8 cellular contexts compared by ENCODE assay signal in the genomic region with DNA sequence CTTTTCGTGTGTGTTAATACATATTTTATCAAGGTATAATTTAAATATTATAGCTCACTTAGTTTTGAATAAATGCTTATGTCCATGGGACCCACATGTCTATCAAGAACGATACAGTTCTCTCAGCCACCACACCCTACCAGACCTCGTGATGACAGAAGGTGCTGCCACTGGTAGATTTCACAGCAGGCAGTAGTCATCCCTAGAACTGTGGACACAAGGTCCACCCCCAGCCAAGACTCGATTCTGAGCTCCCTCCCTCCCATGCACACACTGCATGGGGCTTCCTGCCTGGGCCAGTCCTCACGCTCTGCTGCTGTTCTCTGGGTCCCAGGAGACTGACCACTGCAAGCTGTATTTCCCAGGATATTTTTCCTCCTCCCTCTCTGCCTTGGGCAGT. TPM values are rescaled to one million over a fixed set of nuclear protein-coding genes. Genes with fewer than 3 reads are reported as not detected.
DNase-seq lines count a peak whose midpoint lies in the region; ATAC-seq and TF ChIP-seq lines count a peak whose summit lies in the region.
"Had no signal": no experiment of that assay in that cellular context is flagged by ENCODE, and none has a peak within 500 bp of the region (broad histone marks: within the 10 kb centered on the region; RNA-seq: fewer than 3 reads in every experiment).

No MANE protein-coding gene starts in this region.

- H4K5ac ChIP-seq in mesendoderm (ENCODE audit: low read length) = no peak overlapping the region

- H2BK15ac ChIP-seq in mesendoderm (replicated peaks; ENCODE audit: low read depth) = no peak overlapping the region

- H2BK120ac ChIP-seq in mesendoderm (ENCODE audit: low read depth, low read length) = no peak overlapping the region

- peaks cover 10% of the 10 kb centered on the region for H3K4me1 ChIP-seq in mesendoderm (ENCODE audit: control insufficient read depth, low read depth, low read length)

- H3K4me1 Mint-ChIP-seq in chondrocyte (ENCODE audit: low read depth) = peaks cover 64% of the 10 kb centered on the region
- peaks cover 52% of the 10 kb centered on the region for H3K4me1 Mint-ChIP-seq in stimulated activated effector memory CD8-positive, alpha-beta T cell treated with anti-CD3 and anti-CD28 coated beads, Interleukin-12 subunit alpha, Interleukin-12 subunit beta, amount 100 ng/mL, for 72 hours

- no peaks in the 10 kb centered on the region for H3K27me3 Mint-ChIP-seq in chondrocyte (ENCODE audit: low read depth)

- H3K36me3 ChIP-seq in mesendoderm (ENCODE audit: control insufficient read depth, insufficient read depth, low read length) = no peaks in the 10 kb centered on the region

- H3K18ac ChIP-seq in mesendoderm (ENCODE audit: low read length) = no peak overlapping the region

- H4K8ac ChIP-seq in mesendoderm (ENCODE audit: low read depth, low read length) = no peak overlapping the region

- no peak for TF ChIP-seq CTCF in chondrocyte (IDR thresholded peaks at IDR 0.05)

- no peak overlapping the region for H3K27ac ChIP-seq in mesendoderm (ENCODE audit: low read depth, low read length)

- H2AK5ac ChIP-seq in mesendoderm (ENCODE audit: low read length) = no peak overlapping the region

- ATAC-seq in GM19328 (IDR thresholded peaks at IDR 0.05; ENCODE audit: unreplicated experiment) (peak; percentile 38), HG03045 (IDR thresholded peaks at IDR 0.05; ENCODE audit: unreplicated experiment) (peak; percentile 83)
- ATAC-seq in stimulated activated effector memory CD8-positive, alpha-beta T cell treated with anti-CD3 and anti-CD28 coated beads, Interleukin-12 subunit alpha, Interleukin-12 subunit beta, amount 100 ng/mL, for 72 hours = peak; percentile 85

- no peaks in the 10 kb centered on the region for H3K9me3 Mint-ChIP-seq in chondrocyte (ENCODE audit: low read depth)
- no peaks in the 10 kb centered on the region for H3K9me3 Mint-ChIP-seq in stimulated activated effector memory CD8-positive, alpha-beta T cell treated with anti-CD3 and anti-CD28 coated beads, Interleukin-12 subunit alpha, Interleukin-12 subunit beta, amount 100 ng/mL, for 72 hours
- H3K9me3 Mint-ChIP-seq: brain had no signal

- DNase-seq in chondrocyte (ENCODE audit: low spot score) (no peak), mesendoderm (no peak), DMS 273 treated with DMSO at 0.1 percent for 48 hours (lab: John Stamatoyannopoulos, UW) (no peak), dermis blood vessel endothelial cell (no peak)
- no peak for DNase-seq in stimulated activated effector memory CD8-positive, alpha-beta T cell treated with anti-CD3 and anti-CD28 coated beads, Interleukin-12 subunit alpha, Interleukin-12 subunit beta, amount 100 ng/mL, for 72 hours (ENCODE audit: low spot score in 2 of 2)

- H3K56ac ChIP-seq in mesendoderm (ENCODE audit: low read length) = no peak overlapping the region

- H3K9ac ChIP-seq in mesendoderm (ENCODE audit: low read length) = no peak overlapping the region

- H2BK5ac ChIP-seq in mesendoderm (ENCODE audit: low read length) = no peak overlapping the region

- H3K4ac ChIP-seq in mesendoderm (ENCODE audit: low read depth, low read length) = no peak overlapping the region

- no peak overlapping the region for H3K4me3 Mint-ChIP-seq in chondrocyte (ENCODE audit: unreplicated experiment)
- no peak overlapping the region for H3K4me3 Mint-ChIP-seq in stimulated activated effector memory CD8-positive, alpha-beta T cell treated with anti-CD3 and anti-CD28 coated beads, Interleukin-12 subunit alpha, Interleukin-12 subunit beta, amount 100 ng/mL, for 72 hours

- H3K79me2 ChIP-seq in mesendoderm (ENCODE audit: control insufficient read depth, insufficient read depth, low read length) = no peaks in the 10 kb centered on the region

- no peak overlapping the region for H3K4me2 ChIP-seq in mesendoderm (ENCODE audit: low read length)

- no peaks in the 10 kb centered on the region for H3K27me3 ChIP-seq in mesendoderm (ENCODE audit: insufficient read depth, low read length, poor library complexity)

- H3K23ac ChIP-seq in mesendoderm (ENCODE audit: low read length) = no peak overlapping the region

- no peaks in the 10 kb centered on the region for H3K79me1 ChIP-seq in mesendoderm (ENCODE audit: low read length)

- H3K27ac Mint-ChIP-seq in chondrocyte (ENCODE audit: unreplicated experiment) = peak overlapping the region; percentile 94
- no peak overlapping the region for H3K27ac Mint-ChIP-seq in stimulated activated effector memory CD8-positive, alpha-beta T cell treated with anti-CD3 and anti-CD28 coated beads, Interleukin-12 subunit alpha, Interleukin-12 subunit beta, amount 100 ng/mL, for 72 hours

- H3K36me3 Mint-ChIP-seq in chondrocyte (ENCODE audit: low read depth) = no peaks in the 10 kb centered on the region
- peaks cover 6% of the 10 kb centered on the region for H3K36me3 Mint-ChIP-seq in stimulated activated effector memory CD8-positive, alpha-beta T cell treated with anti-CD3 and anti-CD28 coated beads, Interleukin-12 subunit alpha, Interleukin-12 subunit beta, amount 100 ng/mL, for 72 hours
- H3K36me3 Mint-ChIP-seq: brain had no signal

- no peak overlapping the region for H3K4me3 ChIP-seq in mesendoderm (ENCODE audit: low read length)

- WGBS in mesendoderm (ENCODE audit: extremely low coverage, insufficient coverage, low lambda C conversion rate) = no CpG with 5 or more reads among the region's 5 CpGs

RNA-seq across cellular contexts. Expression of a gene that starts 26.5 kb away (rescaled TPM):
- total RNA-seq in chondrocyte (48.3 to 62.3 TPM (median 54.2 TPM) in 3 replicates), dermis blood vessel endothelial cell (51.5 and 56.2 TPM in 2 replicates)
- polyA plus RNA-seq in mesendoderm (2013, experiment 1 of 2) = 42.3 TPM
- 46.2 TPM for polyA plus RNA-seq in mesendoderm (2013, experiment 2 of 2)
